Comparison of ENCODE assay signal across 12 cellular contexts in genomic region chr16:27721548-27722265, GRCh38.
DNase-seq lines count a peak whose midpoint lies in the region; ATAC-seq and TF ChIP-seq lines count a peak whose summit lies in the region.
"Had no signal": no experiment of that assay in that cellular context is flagged by ENCODE, and none has a peak within 500 bp of the region (broad histone marks: within the 10 kb centered on the region; RNA-seq: fewer than 3 reads in every experiment).

No MANE protein-coding gene starts in this region.

- DNase-seq in IMR-90 (peak; percentile 78), left kidney (ENCODE audit: low read depth, low spot score) (peak; percentile 69), superior temporal gyrus (ENCODE audit: extremely low spot score) (peak; percentile 38), NCI-H345 treated with DMSO at 0.1 percent for 48 hours (lab: John Stamatoyannopoulos, UW; ENCODE audit: unreplicated experiment) (no peak)
- no peak for DNase-seq in central memory CD8-positive, alpha-beta T cell (ENCODE audit: low spot score in 2 of 2)
- DNase-seq: foreskin melanocyte, KG1 had no signal

- no peak overlapping the region for H2AK9ac ChIP-seq in IMR-90 (replicated peaks; ENCODE audit: low read depth, low read length, poor library complexity)

- no peaks in the 10 kb centered on the region for H3K9me3 Mint-ChIP-seq in central memory CD8-positive, alpha-beta T cell

- peaks cover 9% of the 10 kb centered on the region for H3K4me1 Mint-ChIP-seq in central memory CD8-positive, alpha-beta T cell

- no peak overlapping the region for H3K4me3 ChIP-seq in IMR-90 (ENCODE audit: insufficient read depth, low read depth, low read length)

- peak overlapping the region; percentile 10; the same call in 1 of the 2 replicates for H3K27ac ChIP-seq in IMR-90 (ENCODE audit: insufficient read depth, low read length)

- H3K27ac Mint-ChIP-seq in central memory CD8-positive, alpha-beta T cell (ENCODE audit: low read depth), result peak overlapping the region; percentile 56

- H4K5ac ChIP-seq in IMR-90 (ENCODE audit: low read depth, low read length), result no peak overlapping the region

- no peaks in the 10 kb centered on the region for H3K27me3 ChIP-seq in IMR-90 (ENCODE audit: control insufficient read depth, insufficient read depth, low read length)

- no peak overlapping the region for H2BK15ac ChIP-seq in IMR-90 (ENCODE audit: low read depth, low read length)

- no peaks in the 10 kb centered on the region for H3K9me3 ChIP-seq in IMR-90 (ENCODE audit: control insufficient read depth, insufficient read depth, low read length)

- H3K4me3 Mint-ChIP-seq in central memory CD8-positive, alpha-beta T cell, result no peak overlapping the region

- no peaks in the 10 kb centered on the region for H3K27me3 Mint-ChIP-seq in central memory CD8-positive, alpha-beta T cell

- H3K36me3 ChIP-seq in IMR-90 (ENCODE audit: control insufficient read depth, insufficient read depth, low read length), result peaks cover 10% of the 10 kb centered on the region

- H3K23ac ChIP-seq in IMR-90 (ENCODE audit: low read depth, low read length), result no peak overlapping the region

- in situ Hi-C loops in IMR-90 (cut with MboI; ENCODE audit: low sequenced_read_pairs), result no loop called here

- H2AK5ac ChIP-seq in IMR-90 (ENCODE audit: low read depth, low read length), result no peak overlapping the region

- H4K20me1 ChIP-seq in IMR-90 (ENCODE audit: insufficient read depth, low read length), result no peaks in the 10 kb centered on the region

- no peak for TF ChIP-seq RAD21 in IMR-90 (IDR thresholded peaks at IDR 0.05; ENCODE audit: low read length)

- 57% methylated on average over 3 of the region's 10 CpGs; no CpG with 5 or more reads in 1 of the 2 experiments for WGBS in IMR-90 (ENCODE audit: extremely low coverage in 2 of 2, insufficient read length in 1 of 2), 2 experiments

- no peak overlapping the region for H3K9ac ChIP-seq in IMR-90 (ENCODE audit: low read depth, low read length)

- no peak overlapping the region for H3K14ac ChIP-seq in IMR-90 (replicated peaks; ENCODE audit: low read depth, low read length)

- H3K79me1 ChIP-seq in IMR-90 (ENCODE audit: low read depth in 1 of 2, low read length in 2 of 2), result no peaks in the 10 kb centered on the region

- 0 out of 2 replicates have a peak, but pooled peaks cover 3% of the 10 kb centered on the region for H3K9me1 ChIP-seq in IMR-90 (ENCODE audit: insufficient read depth, low read length)

- H2BK20ac ChIP-seq in IMR-90 (ENCODE audit: low read depth, low read length), result no peak overlapping the region

- H2BK120ac ChIP-seq in IMR-90 (ENCODE audit: low read depth, low read length), result no peak overlapping the region

- intact Hi-C loops in IMR-90 (cut with micrococcal nuclease), result no loop called here

- no peak overlapping the region for H2BK5ac ChIP-seq in IMR-90 (ENCODE audit: low read depth, low read length, poor library complexity, severe bottlenecking)

- no peak overlapping the region for H3K4me2 ChIP-seq in IMR-90 (ENCODE audit: low read depth, low read length)

- TF ChIP-seq POLR2A in IMR-90 (IDR thresholded peaks at IDR 0.05; ENCODE audit: low read depth, low read length), result no peak

- peaks cover 3% of the 10 kb centered on the region; the same call in 1 of the 2 replicates for H3K4me1 ChIP-seq in IMR-90 (ENCODE audit: control insufficient read depth, insufficient read depth, low read length)

- H3K18ac ChIP-seq in IMR-90 (ENCODE audit: low read depth, low read length), result no peak overlapping the region

- POLR2A ChIA-PET in IMR-90 (lab: Charles Lee; ENCODE audit: unreplicated experiment), result no interaction called here

- H3K36me3 Mint-ChIP-seq in central memory CD8-positive, alpha-beta T cell (ENCODE audit: insufficient read depth), result peaks cover 6% of the 10 kb centered on the region

- no peak overlapping the region for H3K4ac ChIP-seq in IMR-90 (ENCODE audit: low read depth, low read length)

- no peak overlapping the region for H4K91ac ChIP-seq in IMR-90 (ENCODE audit: insufficient read depth, low read depth, low read length)

- CTCF ChIA-PET in IMR-90 (lab: Yijun Ruan, JAX), result interaction anchor here (1.1 kb wide), 1 partner anchor 27 kb away, joined by 3 read pairs; no protein-coding TSS in a partner anchor

- no peak overlapping the region for H4K8ac ChIP-seq in IMR-90 (ENCODE audit: low read depth in 2 of 2, low read length in 2 of 2)

- dilution Hi-C loops in IMR-90 (cut with HindIII; ENCODE audit: low sequenced_read_pairs, unreplicated experiment), result no loop called here

- ATAC-seq in IMR-90 (ENCODE audit: low read depth) (peak; percentile 72), HG03457 (IDR thresholded peaks at IDR 0.05; ENCODE audit: unreplicated experiment) (no peak), HG03565 (IDR thresholded peaks at IDR 0.05; ENCODE audit: unreplicated experiment) (no peak), GM21576 (IDR thresholded peaks at IDR 0.05; ENCODE audit: unreplicated experiment) (no peak)
- ATAC-seq in central memory CD8-positive, alpha-beta T cell (replicated peaks; ENCODE audit: extremely low read depth, poor library complexity, severe bottlenecking), result no peak
- ATAC-seq: HCT116, Panc1 had no signal

- TF ChIP-seq CTCF in IMR-90 (conservative IDR thresholded peaks at IDR 0.05; ENCODE audit: low read depth, low read length), result no peak

- no peak overlapping the region for H2AFZ ChIP-seq in IMR-90 (replicated peaks; ENCODE audit: low read length, poor library complexity)

- no TSS peak for BruUV-seq in IMR-90 (replicated peaks; lab: Mats Ljungman, UMichigan)

- H3K56ac ChIP-seq in IMR-90 (ENCODE audit: extremely low read depth, insufficient read depth, low read length), result no peak overlapping the region

TF ChIP-seq in IMR-90, 13 proteins besides CTCF, POLR2A, EP300 and RAD21:
- TF ChIP-seq CEBPB (IDR thresholded peaks at IDR 0.05; ENCODE audit: low read depth, low read length) (no peak), USF2 (IDR thresholded peaks at IDR 0.05; ENCODE audit: low read depth, low read length) (no peak), CHD1 (IDR thresholded peaks at IDR 0.05; ENCODE audit: low read depth, low read length) (no peak)

Comparison
In these comparisons a context has a peak if more than half of its experiments do, and no peak if none do; other contexts are left out.
1. DNase-seq: peak in IMR-90 (single experiment), left kidney (single experiment) and superior temporal gyrus (single experiment); none in central memory CD8-positive, alpha-beta T cell (0 of 2) and NCI-H345 treated with DMSO at 0.1 percent for 48 hours (single experiment).